27 cellular contexts compared by ENCODE assay signal in the genomic region with DNA sequence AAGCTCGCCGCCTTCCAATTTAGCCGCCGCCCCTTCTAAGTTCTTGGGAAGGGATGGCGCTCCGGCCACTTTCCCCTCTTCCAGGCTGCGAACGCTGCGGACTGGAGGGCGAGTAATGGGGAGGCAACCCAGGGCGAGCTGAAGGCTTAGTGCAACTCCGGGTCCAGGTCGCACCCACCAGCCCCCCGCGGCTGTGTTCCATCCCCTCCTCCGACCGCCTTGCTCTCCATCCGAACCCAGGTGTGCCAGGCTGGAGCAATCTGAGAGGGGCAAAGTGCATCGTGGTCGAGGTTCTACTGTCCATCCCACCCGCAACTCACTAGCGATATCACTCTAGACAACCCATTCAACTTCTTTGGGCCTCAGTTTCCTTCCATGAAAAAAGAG. TPM values are rescaled to one million over a fixed set of nuclear protein-coding genes. Genes with fewer than 3 reads are reported as not detected.
DNase-seq lines count a peak whose midpoint lies in the region; ATAC-seq and TF ChIP-seq lines count a peak whose summit lies in the region.
"Had no signal": no experiment of that assay in that cellular context is flagged by ENCODE, and none has a peak within 500 bp of the region (broad histone marks: within the 10 kb centered on the region; RNA-seq: fewer than 3 reads in every experiment).

No MANE protein-coding gene starts in this region.

- ATAC-seq in GM23338 (no peak), HG03135 (IDR thresholded peaks at IDR 0.05; ENCODE audit: unreplicated experiment) (no peak)
- ATAC-seq in stimulated activated effector memory CD8-positive, alpha-beta T cell treated with anti-CD3 and anti-CD28 coated beads, Interleukin-12 subunit alpha, Interleukin-12 subunit beta, amount 100 ng/mL, for 72 hours, result no peak
- ATAC-seq: activated CD8-positive, alpha-beta memory T cell treated with anti-CD3 and anti-CD28 coated beads, Interleukin-2, amount 10 ng/mL, durations not matched to agents 7 days and 5 days; natural killer cell; sciatic nerve had no signal

- no peak overlapping the region for H3K23ac ChIP-seq in neuronal stem cell (ENCODE audit: low read depth, low read length, poor library complexity)

- peaks cover 42% of the 10 kb centered on the region for H3F3A ChIP-seq in GM23338 (replicated peaks; ENCODE audit: low read depth)

- DNase-seq in GM23338 (ENCODE audit: low spot score) (no peak), neuronal stem cell (ENCODE audit: low spot score) (no peak), AG08395 (ENCODE audit: low spot score) (no peak)
- DNase-seq in stimulated activated effector memory CD8-positive, alpha-beta T cell treated with anti-CD3 and anti-CD28 coated beads, Interleukin-12 subunit alpha, Interleukin-12 subunit beta, amount 100 ng/mL, for 72 hours (ENCODE audit: low spot score in 2 of 2), result no peak
- DNase-seq: activated CD8-positive, alpha-beta memory T cell treated with anti-CD3 and anti-CD28 coated beads, Interleukin-2, amount 10 ng/mL, durations not matched to agents 7 days and 5 days; activated naive CD4-positive, alpha-beta T cell treated with Interleukin-2 at 50 U/mL for 16 hours; AML-193; aorta; central memory CD4-positive, alpha-beta T cell; GDM1; Kasumi-1; MV-4-11; natural killer cell; NCI-H1694; NCI-H2171; posterior cingulate gyrus; thyroid gland had no signal

- peaks cover 97% of the 10 kb centered on the region for H3K27me3 Mint-ChIP-seq in GM23338 (ENCODE audit: insufficient read depth, low read depth, poor library complexity)

- H4K20me1 ChIP-seq in GM23338 (replicated peaks; ENCODE audit: insufficient read depth), result peaks cover 22% of the 10 kb centered on the region

- H2AFZ ChIP-seq in GM23338, result no peak overlapping the region
- peak overlapping the region; percentile 60 for H2AFZ ChIP-seq in neuronal stem cell (ENCODE audit: low read length)

- H3K36me3 ChIP-seq in GM23338 (ENCODE audit: insufficient read depth) (no peaks in the 10 kb centered on the region; the same call in 1 of the 2 replicates), HUES64 (ENCODE audit: insufficient read depth, low read length) (no peaks in the 10 kb centered on the region), neuronal stem cell (replicated peaks in 1 of 2; ENCODE audit: control insufficient read depth in 2 of 2, insufficient read depth in 2 of 2, low read length in 2 of 2) (no peaks in the 10 kb centered on the region)
- H3K36me3 ChIP-seq: thyroid gland had no signal

- H4K91ac ChIP-seq in neuronal stem cell (ENCODE audit: low read depth, low read length, poor library complexity), result no peak overlapping the region

- 3% methylated on average over 22 of the region's 22 CpGs for WGBS in HUES64
- WGBS in neuronal stem cell (ENCODE audit: extremely low coverage in 2 of 2, insufficient read length in 2 of 2, insufficient replicate concordance in 1 of 2), 2 donors, result no CpG with 5 or more reads among the region's 22 CpGs

- peaks cover 99% of the 10 kb centered on the region for H3K27me3 ChIP-seq in GM23338 (ENCODE audit: insufficient read depth)
- H3K27me3 ChIP-seq in HUES64 (ENCODE audit: insufficient read depth, low read length), result peaks cover 98% of the 10 kb centered on the region
- H3K27me3 ChIP-seq in neuronal stem cell (ENCODE audit: control insufficient read depth in 3 of 3, insufficient read depth in 3 of 3, low read depth in 1 of 3, low read length in 3 of 3), result peaks cover 28 to 96% (median 91%) of the 10 kb centered on the region in 3 experiments

- H2BK120ac ChIP-seq in neuronal stem cell (ENCODE audit: low read depth, low read length), result no peak overlapping the region

- H3K18ac ChIP-seq in neuronal stem cell (ENCODE audit: low read length), result peak overlapping the region; percentile 89

- no peak overlapping the region for H2BK15ac ChIP-seq in neuronal stem cell (ENCODE audit: low read length)

- no peak overlapping the region for H3K9ac ChIP-seq in HUES64 (ENCODE audit: low read depth, low read length)
- no peak overlapping the region for H3K9ac ChIP-seq in neuronal stem cell (ENCODE audit: low read depth, low read length, poor library complexity)

- H3K4ac ChIP-seq in neuronal stem cell (ENCODE audit: low read length), result no peak overlapping the region

- no peaks in the 10 kb centered on the region for H3K9me3 ChIP-seq in HUES64 (ENCODE audit: insufficient read depth, low read depth, low read length)
- H3K9me3 ChIP-seq in iPS-18c (ENCODE audit: control insufficient read depth, insufficient read depth, low read length), result peaks cover 5% of the 10 kb centered on the region
- no peaks in the 10 kb centered on the region for H3K9me3 ChIP-seq in neuronal stem cell (replicated peaks in 1 of 2; ENCODE audit: control insufficient read depth in 2 of 2, insufficient read depth in 1 of 2, low read depth in 1 of 2, low read length in 2 of 2)
- H3K9me3 ChIP-seq: thyroid gland had no signal

- H3K36me3 Mint-ChIP-seq in GM23338 (ENCODE audit: low read depth), result peaks cover 3% of the 10 kb centered on the region; the same call in 1 of the 3 replicates
- H3K36me3 Mint-ChIP-seq in stimulated activated effector memory CD8-positive, alpha-beta T cell treated with anti-CD3 and anti-CD28 coated beads, Interleukin-12 subunit alpha, Interleukin-12 subunit beta, amount 100 ng/mL, for 72 hours, result no peaks in the 10 kb centered on the region
- H3K36me3 Mint-ChIP-seq: activated CD8-positive, alpha-beta memory T cell treated with anti-CD3 and anti-CD28 coated beads, Interleukin-2, amount 10 ng/mL, durations not matched to agents 7 days and 5 days had no signal

- peaks cover 68% of the 10 kb centered on the region for H3K4me1 Mint-ChIP-seq in GM23338
- H3K4me1 Mint-ChIP-seq in stimulated activated effector memory CD8-positive, alpha-beta T cell treated with anti-CD3 and anti-CD28 coated beads, Interleukin-12 subunit alpha, Interleukin-12 subunit beta, amount 100 ng/mL, for 72 hours, result peaks cover 16% of the 10 kb centered on the region

- peaks cover 76% of the 10 kb centered on the region for H3K4me1 ChIP-seq in GM23338 (ENCODE audit: insufficient read depth)
- H3K4me1 ChIP-seq in HUES64 (ENCODE audit: insufficient read depth, low read length), result peaks cover 58% of the 10 kb centered on the region
- H3K4me1 ChIP-seq in neuronal stem cell (ENCODE audit: control insufficient read depth in 2 of 2, insufficient read depth in 1 of 2, low read depth in 1 of 2, low read length in 2 of 2), result peaks cover 4 to 43% of the 10 kb centered on the region in 2 donors

- H3K79me1 ChIP-seq in neuronal stem cell (ENCODE audit: low read depth, low read length), result no peaks in the 10 kb centered on the region

- H3K27ac Mint-ChIP-seq in GM23338, result no peak overlapping the region
- no peak overlapping the region for H3K27ac Mint-ChIP-seq in stimulated activated effector memory CD8-positive, alpha-beta T cell treated with anti-CD3 and anti-CD28 coated beads, Interleukin-12 subunit alpha, Interleukin-12 subunit beta, amount 100 ng/mL, for 72 hours
- H3K27ac Mint-ChIP-seq: activated CD8-positive, alpha-beta memory T cell treated with anti-CD3 and anti-CD28 coated beads, Interleukin-2, amount 10 ng/mL, durations not matched to agents 7 days and 5 days; activated T-cell treated with anti-CD3 and anti-CD28 coated beads, Interleukin-2, amount 50 U/mL, for 72 hours; dendritic cell treated with granulocyte-macrophage colony-stimulating factor and Interleukin-4, amounts not matched to agents 40 ng/mL and 50 ng/mL, for 4 days; natural killer cell; stimulated activated naive CD8-positive, alpha-beta T cell treated with anti-CD3 and anti-CD28 coated beads, Interleukin-15, Interleukin-2, amounts not matched to agents 100 ng/mL and 50 ng/mL, for 24 hours had no signal

- no peak overlapping the region for H3K14ac ChIP-seq in neuronal stem cell (ENCODE audit: low read length)

- H3K27ac ChIP-seq in GM23338 (ENCODE audit: low read depth) (no peak overlapping the region), HUES64 (ENCODE audit: low read depth, low read length) (no peak overlapping the region), neuronal stem cell (replicated peaks; ENCODE audit: low read length) (no peak overlapping the region)
- H3K27ac ChIP-seq: thyroid gland had no signal

- H2BK5ac ChIP-seq in neuronal stem cell (ENCODE audit: low read length), result no peak overlapping the region

- TF ChIP-seq CTCF in GM23338 (conservative IDR thresholded peaks at IDR 0.05; ENCODE audit: low read depth in 2 of 2), result no peak

- no peaks in the 10 kb centered on the region for H3K79me2 ChIP-seq in GM23338 (replicated peaks; ENCODE audit: insufficient read depth)

- H2AK5ac ChIP-seq in neuronal stem cell (ENCODE audit: low read depth, low read length), result peak overlapping the region; percentile 71

- peak overlapping the region; percentile 33; the same call in 1 of the 3 replicates for H3K4me3 Mint-ChIP-seq in GM23338
- H3K4me3 Mint-ChIP-seq in stimulated activated effector memory CD8-positive, alpha-beta T cell treated with anti-CD3 and anti-CD28 coated beads, Interleukin-12 subunit alpha, Interleukin-12 subunit beta, amount 100 ng/mL, for 72 hours, result no peak overlapping the region
- H3K4me3 Mint-ChIP-seq: dendritic cell treated with granulocyte-macrophage colony-stimulating factor and Interleukin-4, amounts not matched to agents 40 ng/mL and 50 ng/mL, for 4 days; natural killer cell had no signal

- H3K9me2 ChIP-seq in GM23338 (ENCODE audit: insufficient read depth), result no peaks in the 10 kb centered on the region

- H3K4me2 ChIP-seq in GM23338 (peak overlapping the region; percentile 84), neuronal stem cell (ENCODE audit: insufficient read depth, low read length, poor library complexity, severe bottlenecking) (no peak overlapping the region)

- H4K8ac ChIP-seq in neuronal stem cell (ENCODE audit: low read depth, low read length), result no peak overlapping the region

- H3K9me3 Mint-ChIP-seq in GM23338, result peaks cover 9% of the 10 kb centered on the region; the same call in 2 of the 3 replicates
- no peaks in the 10 kb centered on the region for H3K9me3 Mint-ChIP-seq in stimulated activated effector memory CD8-positive, alpha-beta T cell treated with anti-CD3 and anti-CD28 coated beads, Interleukin-12 subunit alpha, Interleukin-12 subunit beta, amount 100 ng/mL, for 72 hours
- H3K9me3 Mint-ChIP-seq: activated T-cell treated with anti-CD3 and anti-CD28 coated beads, Interleukin-2, amount 50 U/mL, for 72 hours; dendritic cell treated with granulocyte-macrophage colony-stimulating factor and Interleukin-4, amounts not matched to agents 40 ng/mL and 50 ng/mL, for 4 days; natural killer cell; stimulated activated naive CD8-positive, alpha-beta T cell treated with anti-CD3 and anti-CD28 coated beads, Interleukin-15, Interleukin-2, amounts not matched to agents 100 ng/mL and 50 ng/mL, for 24 hours had no signal

- peak overlapping the region; percentile 56 for H3K4me3 ChIP-seq in GM23338
- H3K4me3 ChIP-seq in HUES64 (ENCODE audit: low read length), result peak overlapping the region; percentile 43
- H3K4me3 ChIP-seq in iPS-18c (ENCODE audit: insufficient read depth, low read depth, low read length), result peak overlapping the region; percentile 46; the same call in 1 of the 2 replicates
- peak overlapping the region in 1 of 2 donors; percentile 24 for H3K4me3 ChIP-seq in neuronal stem cell (ENCODE audit: low read length in 2 of 2)
- H3K4me3 ChIP-seq: thyroid gland had no signal

- no peak overlapping the region for H2BK12ac ChIP-seq in neuronal stem cell (ENCODE audit: low read length)

RNA-seq across cellular contexts. Expression of gene PAX7, which starts 13.4 kb away (rescaled TPM):
- total RNA-seq in GM23338 (2014; rRNA removed; shearing (Covaris generic)), result 0.03 TPM in 1 of 2 replicates, not detected in the other
- polyA plus RNA-seq in GM23338 (2016; fragmentation: Nextera tagmentation; extraction: Ambion mirVana), result not detected in 2 replicates
- 0.90 TPM for polyA plus RNA-seq in HUES64 (2013, experiment 1 of 2)
- polyA plus RNA-seq in HUES64 (2013, experiment 2 of 2), result 2.0 TPM
- polyA plus RNA-seq in neuronal stem cell (2013, experiment 1 of 2), result 0.03 TPM
- 0.06 TPM for polyA plus RNA-seq in neuronal stem cell (2013, experiment 2 of 2)
- total RNA-seq: activated CD4-positive, alpha-beta T cell treated with anti-CD3 and anti-CD28 coated beads, Interleukin-2, amount 10 ng/mL, durations not matched to agents 24 days and 14 days; activated CD8-positive, alpha-beta memory T cell treated with anti-CD3 and anti-CD28 coated beads, Interleukin-2, amount 10 ng/mL, durations not matched to agents 7 days and 5 days; activated T-cell treated with anti-CD3 and anti-CD28 coated beads, Interleukin-2, amount 50 U/mL, for 72 hours; aorta; mesenteric fat pad; natural killer cell; RPMI7951; sciatic nerve had no signal
- polyA plus RNA-seq: aorta had no signal
